24 cellular contexts compared by ENCODE assay signal in the genomic region with DNA sequence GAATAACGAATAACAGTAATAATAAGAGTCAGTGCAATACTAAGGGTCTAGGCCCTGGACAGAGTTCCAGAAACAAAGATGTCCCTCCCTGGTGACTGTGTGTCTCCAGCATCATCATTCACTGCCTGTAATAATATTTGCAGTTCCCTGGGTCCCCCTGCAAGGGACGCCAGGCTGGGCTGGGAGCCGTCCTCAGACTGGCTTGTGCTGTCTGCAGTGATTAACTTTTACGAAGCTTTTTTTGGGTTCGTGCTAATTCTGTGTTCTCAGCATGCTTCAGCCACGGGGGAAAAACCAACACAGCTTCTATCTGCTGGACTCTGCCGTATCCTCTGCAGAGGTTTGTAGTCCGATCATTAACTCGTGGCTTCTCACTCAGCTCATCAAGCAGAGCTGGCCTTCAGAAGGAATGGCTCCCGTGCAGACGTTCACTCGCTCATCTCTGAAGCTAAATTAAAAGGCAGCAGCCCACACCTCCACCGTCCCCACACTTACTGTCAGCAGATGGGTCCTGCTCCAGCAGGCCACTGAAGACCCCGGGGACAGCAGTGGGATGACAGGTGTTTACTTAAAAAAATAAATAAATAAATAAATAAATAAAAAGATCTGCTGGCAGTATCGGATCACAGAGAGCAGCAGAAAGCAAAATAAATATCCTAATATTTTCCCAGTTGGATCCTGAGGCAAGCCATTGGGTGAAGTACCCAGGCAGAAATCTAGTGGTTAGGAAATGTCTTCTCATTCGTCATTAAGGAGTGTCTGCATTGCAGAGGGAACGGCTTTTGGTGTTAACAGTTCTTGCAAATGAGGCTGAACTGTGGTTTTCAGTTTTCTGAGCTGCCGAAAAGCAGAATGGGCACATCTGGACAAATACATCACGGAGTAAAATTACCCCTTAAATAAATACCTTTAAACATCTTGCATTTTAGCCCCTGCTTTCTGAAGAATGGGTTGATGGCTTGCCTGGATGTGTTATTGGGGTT.
DNase-seq lines count a peak whose midpoint lies in the region; ATAC-seq, FAIRE-seq and TF ChIP-seq lines count a peak whose summit lies in the region.
"Had no signal": no experiment of that assay in that cellular context is flagged by ENCODE, and none has a peak within 500 bp of the region (broad histone marks: within the 10 kb centered on the region; RNA-seq: fewer than 3 reads in every experiment).

No MANE protein-coding gene starts in this region.

- H3K9ac ChIP-seq in OCI-LY1 (ENCODE audit: low read length), result peak overlapping the region; percentile 60

- TF ChIP-seq POLR2A in GM12891 (IDR thresholded peaks at IDR 0.05; ENCODE audit: low read depth, low read length), result no peak

- H3K27ac ChIP-seq in DOHH2 (ENCODE audit: low read depth, low read length) (peak overlapping the region; percentile 99), OCI-LY1 (ENCODE audit: low read depth, low read length, poor library complexity, severe bottlenecking) (peak overlapping the region; percentile 88)
- H3K27ac ChIP-seq: suprapubic skin had no signal

- H3K4me1 Mint-ChIP-seq in Calu3 (ENCODE audit: low read depth, unreplicated experiment), result peaks cover 9% of the 10 kb centered on the region
- H3K4me1 Mint-ChIP-seq: activated naive CD8-positive, alpha-beta T cell treated with anti-CD3 and anti-CD28 coated beads for 36 hours had no signal

- no peak overlapping the region for H3K4me3 Mint-ChIP-seq in Calu3 (ENCODE audit: low read depth, unreplicated experiment)
- H3K4me3 Mint-ChIP-seq: activated CD8-positive, alpha-beta T cell treated with anti-CD3 and anti-CD28 coated beads, Interleukin-2, amount 10 ng/mL, durations not matched to agents 7 days and 5 days; activated naive CD8-positive, alpha-beta T cell treated with anti-CD3 and anti-CD28 coated beads for 36 hours; stimulated activated naive B cell treated with anti-CD40 and anti-IgM and Interleukin-4, amounts not matched to agents 10 μg/mL and 1 μg/mL and 100 μg/mL, for 72 hours; T-helper 17 cell had no signal

- H3K27me3 ChIP-seq in DOHH2 (ENCODE audit: control insufficient read depth, low read length), result no peaks in the 10 kb centered on the region
- H3K27me3 ChIP-seq in OCI-LY1 (ENCODE audit: insufficient read depth, low read length), result no peaks in the 10 kb centered on the region
- H3K27me3 ChIP-seq: ascending aorta, suprapubic skin had no signal

- H3K9me3 ChIP-seq in DOHH2 (ENCODE audit: control insufficient read depth, insufficient read depth, low read length) (no peaks in the 10 kb centered on the region), OCI-LY1 (ENCODE audit: low read length) (no peaks in the 10 kb centered on the region)
- H3K9me3 ChIP-seq: ascending aorta, SK-N-SH, suprapubic skin had no signal

- H4K20me1 ChIP-seq in DOHH2 (ENCODE audit: control insufficient read depth, insufficient read depth, low read depth, low read length) (no peaks in the 10 kb centered on the region), OCI-LY1 (ENCODE audit: insufficient read depth, low read length) (no peaks in the 10 kb centered on the region)

- FAIRE-seq in GM12891 (lab: Jason Lieb, UNC), result no peak

- intact Hi-C loops in Calu3 (cut with micrococcal nuclease; ENCODE audit: unreplicated experiment), result no loop called here

- DNase-seq in glomerular visceral epithelial cell (ENCODE audit: extremely low spot score) (peak; percentile 12), Calu3 (no peak), HK-2 (ENCODE audit: unreplicated experiment) (no peak), GM12891 (ENCODE audit: insufficient read length, low spot score) (no peak), KBM-7 (no peak)
- DNase-seq: ACHN; activated CD4-positive, CD25-positive, alpha-beta regulatory T cell treated with anti-CD3 and anti-CD28 coated beads, Interleukin-2, amount 50 U/mL, for 72 hours; activated CD8-positive, alpha-beta T cell treated with anti-CD3 and anti-CD28 coated beads, Interleukin-2, amount 10 ng/mL, durations not matched to agents 7 days and 5 days; activated naive CD8-positive, alpha-beta T cell treated with anti-CD3 and anti-CD28 coated beads for 36 hours; DND-41; islet precursor cell; NCI-H1105 treated with DMSO at 0.1 percent for 48 hours; NCI-H2029; NCI-H2227 treated with DMSO at 0.1 percent for 48 hours; RPMI8226; stimulated activated CD4-positive, alpha-beta T cell treated with anti-CD3 and anti-CD28 coated beads, Interleukin-15, amount 100 ng/mL, for 24 hours; stimulated activated naive B cell treated with anti-CD40 and anti-IgM and Interleukin-4, amounts not matched to agents 10 μg/mL and 1 μg/mL and 100 μg/mL, for 72 hours; T-helper 17 cell had no signal

- in situ Hi-C loops in KBM-7 (cut with MboI; ENCODE audit: low pct_unique_long_range_greater_than_20kb, low sequenced_read_pairs), result no loop called here

- peak overlapping the region; percentile 75 for H3K4me3 ChIP-seq in DOHH2 (ENCODE audit: low read length)
- H3K4me3 ChIP-seq in OCI-LY1 (ENCODE audit: low read depth, low read length, poor library complexity, severe bottlenecking), result peak overlapping the region; percentile 60
- H3K4me3 ChIP-seq: suprapubic skin had no signal

- peaks cover 50% of the 10 kb centered on the region for H3F3A ChIP-seq in DOHH2 (ENCODE audit: control insufficient read depth, insufficient read depth)
- H3F3A ChIP-seq in OCI-LY1 (ENCODE audit: insufficient read depth, low read length), result no peaks in the 10 kb centered on the region

- no peaks in the 10 kb centered on the region for H3K27me3 Mint-ChIP-seq in Calu3 (ENCODE audit: unreplicated experiment)
- H3K27me3 Mint-ChIP-seq: activated naive CD8-positive, alpha-beta T cell treated with anti-CD3 and anti-CD28 coated beads for 36 hours; stimulated activated naive B cell treated with anti-CD40 and anti-IgM and Interleukin-4, amounts not matched to agents 10 μg/mL and 1 μg/mL and 100 μg/mL, for 72 hours; T-helper 17 cell had no signal

- BruUV-seq in Calu3 (replicated peaks; lab: Mats Ljungman, UMichigan), result no TSS peak

- no peaks in the 10 kb centered on the region; the same call in 1 of the 2 replicates for H3K36me3 ChIP-seq in DOHH2 (ENCODE audit: control insufficient read depth, low read length)
- no peaks in the 10 kb centered on the region for H3K36me3 ChIP-seq in OCI-LY1 (ENCODE audit: insufficient read depth, low read length)

- ATAC-seq in GM19463 (IDR thresholded peaks at IDR 0.05; ENCODE audit: unreplicated experiment), result peak; percentile 55
- ATAC-seq: activated CD8-positive, alpha-beta T cell treated with anti-CD3 and anti-CD28 coated beads, Interleukin-2, amount 10 ng/mL, durations not matched to agents 7 days and 5 days; stimulated activated naive B cell treated with anti-CD40 and anti-IgM and Interleukin-4, amounts not matched to agents 10 μg/mL and 1 μg/mL and 100 μg/mL, for 72 hours; T-helper 17 cell had no signal

- peaks cover 8% of the 10 kb centered on the region for H3K79me2 ChIP-seq in DOHH2 (ENCODE audit: control insufficient read depth, low read length)
- no peaks in the 10 kb centered on the region for H3K79me2 ChIP-seq in OCI-LY1 (ENCODE audit: insufficient read depth, low read length)

- no peak overlapping the region for H3K27ac Mint-ChIP-seq in Calu3 (ENCODE audit: unreplicated experiment)
- H3K27ac Mint-ChIP-seq: activated CD8-positive, alpha-beta T cell treated with anti-CD3 and anti-CD28 coated beads, Interleukin-2, amount 10 ng/mL, durations not matched to agents 7 days and 5 days; activated naive CD8-positive, alpha-beta T cell treated with anti-CD3 and anti-CD28 coated beads for 36 hours; stimulated activated naive B cell treated with anti-CD40 and anti-IgM and Interleukin-4, amounts not matched to agents 10 μg/mL and 1 μg/mL and 100 μg/mL, for 72 hours; T-helper 17 cell had no signal

- H3K4me1 ChIP-seq in DOHH2 (ENCODE audit: control insufficient read depth, low read length), result peaks cover 77% of the 10 kb centered on the region
- H3K4me1 ChIP-seq in OCI-LY1 (ENCODE audit: insufficient read depth, low read length, severe bottlenecking), result peaks cover 76% of the 10 kb centered on the region

- H3K9me3 Mint-ChIP-seq in Calu3 (ENCODE audit: low read depth, unreplicated experiment), result no peaks in the 10 kb centered on the region
- H3K9me3 Mint-ChIP-seq: activated naive CD8-positive, alpha-beta T cell treated with anti-CD3 and anti-CD28 coated beads for 36 hours; stimulated activated naive B cell treated with anti-CD40 and anti-IgM and Interleukin-4, amounts not matched to agents 10 μg/mL and 1 μg/mL and 100 μg/mL, for 72 hours had no signal

- no peak overlapping the region for H2AFZ ChIP-seq in OCI-LY1 (ENCODE audit: low read length)

- H3K36me3 Mint-ChIP-seq in Calu3 (ENCODE audit: insufficient read depth, unreplicated experiment), result peaks cover 18% of the 10 kb centered on the region
- H3K36me3 Mint-ChIP-seq: activated naive CD8-positive, alpha-beta T cell treated with anti-CD3 and anti-CD28 coated beads for 36 hours had no signal

- TF ChIP-seq CTCF in DOHH2 (IDR thresholded peaks at IDR 0.05; ENCODE audit: low read depth, low read length, poor library complexity, severe bottlenecking) (no peak), OCI-LY1 (IDR thresholded peaks at IDR 0.05; ENCODE audit: low read length) (no peak), Calu3 (IDR thresholded peaks at IDR 0.05; ENCODE audit: unreplicated experiment) (no peak)

- peak overlapping the region; percentile 99 for H3K4me2 ChIP-seq in DOHH2 (ENCODE audit: low read length)
- peak overlapping the region; percentile 65 for H3K4me2 ChIP-seq in OCI-LY1 (ENCODE audit: low read length)

- H3K9me2 ChIP-seq in DOHH2 (replicated peaks; ENCODE audit: control insufficient read depth, low read length) (no peaks in the 10 kb centered on the region), OCI-LY1 (ENCODE audit: low read depth, low read length) (no peaks in the 10 kb centered on the region)
- H3K9me2 ChIP-seq: SK-N-SH had no signal

- CTCF ChIA-PET in Calu3 (lab: Charles Lee), result interaction anchor here (0.6 kb wide), 1 partner anchor 1069 kb away, joined by 4 read pairs; no protein-coding TSS in a partner anchor

TF ChIP-seq in GM12891, 5 proteins besides CTCF, POLR2A, EP300 and RAD21:
- no peak for TF ChIP-seq POLR2AphosphoS5 (IDR thresholded peaks at IDR 0.05; ENCODE audit: low read depth, low read length)
- TF ChIP-seq TAF1 (IDR thresholded peaks at IDR 0.05; ENCODE audit: low read depth, low read length), result no peak
- TF ChIP-seq POU2F2 (IDR thresholded peaks at IDR 0.05; ENCODE audit: low read depth, low read length), result no peak
- TF ChIP-seq PAX5 (IDR thresholded peaks at IDR 0.05; ENCODE audit: insufficient read depth, low read length, severe bottlenecking), result no peak
- TF ChIP-seq SPI1 (IDR thresholded peaks at IDR 0.05; ENCODE audit: low read depth, low read length), result no peak
